16 cellular contexts compared by ENCODE assay signal in the genomic region with DNA sequence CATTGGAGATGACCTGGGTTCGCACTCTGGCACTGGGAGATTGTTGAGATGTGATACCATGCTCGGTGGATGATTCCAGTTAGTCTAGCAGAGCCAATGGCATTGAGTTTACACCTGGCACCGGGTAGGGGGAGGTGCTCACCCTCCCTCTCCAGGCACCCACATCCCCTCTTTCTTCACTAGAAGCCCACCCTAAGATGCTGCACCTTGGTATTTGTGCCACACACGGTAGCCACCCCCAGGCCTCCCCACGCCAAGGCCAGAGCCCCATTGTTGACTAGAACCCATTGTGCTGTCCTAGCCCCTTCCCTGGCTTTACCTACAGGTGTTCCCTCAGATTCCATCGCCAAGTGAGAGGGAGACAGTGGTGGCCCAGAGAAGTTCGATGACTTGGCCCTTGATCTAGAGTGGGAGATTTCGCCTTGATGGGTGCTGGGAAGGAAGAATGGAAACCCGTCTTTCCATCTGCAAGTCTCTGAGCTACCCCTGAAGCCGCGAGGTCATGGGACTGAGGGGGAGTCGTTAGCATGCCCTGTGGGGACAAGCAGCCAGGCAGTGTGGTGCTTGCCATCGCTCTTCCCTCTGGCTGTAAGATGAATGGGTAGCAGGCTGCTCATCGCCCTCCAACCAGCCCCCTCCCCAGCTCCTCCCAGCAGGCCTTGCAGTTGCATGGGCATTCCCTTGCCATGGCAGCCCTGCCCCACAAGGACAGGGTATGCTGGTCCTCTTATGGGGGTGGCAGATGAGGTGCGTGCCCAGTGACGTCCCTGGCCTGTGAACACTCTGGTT. TPM values are rescaled to one million over a fixed set of nuclear protein-coding genes. Genes with fewer than 3 reads are reported as not detected.
DNase-seq lines count a peak whose midpoint lies in the region; ATAC-seq and TF ChIP-seq lines count a peak whose summit lies in the region.
"Had no signal": no experiment of that assay in that cellular context is flagged by ENCODE, and none has a peak within 500 bp of the region (broad histone marks: within the 10 kb centered on the region; RNA-seq: fewer than 3 reads in every experiment).

No MANE protein-coding gene starts in this region.

- intact Hi-C loops in activated CD4-positive, alpha-beta T cell treated with anti-CD3 and anti-CD28 coated beads, Interleukin-2, amount 10 ng/mL, durations not matched to agents 24 days and 14 days (cut with micrococcal nuclease): no loop called here
- intact Hi-C loops in colonic mucosa (cut with DNase I) (no loop called here), sigmoid colon (cut with DNase I) (loop anchor here (5.0 kb wide), 1 partner anchor 40 kb away; a partner anchor contains a TSS)

- H3K27me3 Mint-ChIP-seq in activated CD4-positive, alpha-beta T cell treated with anti-CD3 and anti-CD28 coated beads, Interleukin-2, amount 10 ng/mL, durations not matched to agents 24 days and 14 days: no peaks in the 10 kb centered on the region

- H3K4me1 ChIP-seq in OCI-LY3 (ENCODE audit: low read length): peaks cover 99% of the 10 kb centered on the region
- peaks cover 35% of the 10 kb centered on the region for H3K4me1 ChIP-seq in colonic mucosa
- peaks cover 0 to 95% (median 87%) of the 10 kb centered on the region in 4 donors for H3K4me1 ChIP-seq in sigmoid colon
- H3K4me1 ChIP-seq: A549 had no signal

- no peak for ATAC-seq in HG03442 (IDR thresholded peaks at IDR 0.05; ENCODE audit: unreplicated experiment)
- ATAC-seq: A549 had no signal

- 88 to 90% methylated on average over 16 of the region's 16 CpGs for WGBS in sigmoid colon, 2 donors

- no peaks in the 10 kb centered on the region for H3K27me3 ChIP-seq in OCI-LY3 (ENCODE audit: low read depth, low read length)
- H3K27me3 ChIP-seq in colonic mucosa: no peaks in the 10 kb centered on the region
- no peaks in the 10 kb centered on the region for H3K27me3 ChIP-seq in sigmoid colon
- H3K27me3 ChIP-seq: suprapubic skin had no signal

- H3K4me3 ChIP-seq in OCI-LY3 (ENCODE audit: low read length) (no peak overlapping the region), colonic mucosa (no peak overlapping the region), sigmoid colon (no peak overlapping the region)
- H3K4me3 ChIP-seq: A549, suprapubic skin had no signal

- H2AFZ ChIP-seq in OCI-LY3 (ENCODE audit: low read depth, low read length): no peak overlapping the region

- H3K27ac Mint-ChIP-seq in activated CD4-positive, alpha-beta T cell treated with anti-CD3 and anti-CD28 coated beads, Interleukin-2, amount 10 ng/mL, durations not matched to agents 24 days and 14 days: peak overlapping the region; percentile 71

- peaks cover 95% of the 10 kb centered on the region for H3K36me3 ChIP-seq in OCI-LY3 (replicated peaks; ENCODE audit: low read depth, low read length)
- peaks cover 11% of the 10 kb centered on the region for H3K36me3 ChIP-seq in colonic mucosa
- peaks cover 16 to 90% (median 41%) of the 10 kb centered on the region in 4 donors for H3K36me3 ChIP-seq in sigmoid colon

- TF ChIP-seq CTCF in OCI-LY3 (IDR thresholded peaks at IDR 0.05; ENCODE audit: low read depth, low read length) (no peak), colonic mucosa (IDR thresholded peaks at IDR 0.05) (no peak), sigmoid colon (IDR thresholded peaks at IDR 0.05) (no peak)

- no peaks in the 10 kb centered on the region for H3K9me3 Mint-ChIP-seq in activated CD4-positive, alpha-beta T cell treated with anti-CD3 and anti-CD28 coated beads, Interleukin-2, amount 10 ng/mL, durations not matched to agents 24 days and 14 days

- H3K9ac ChIP-seq in OCI-LY3 (ENCODE audit: low read length) (no peak overlapping the region), colonic mucosa (ENCODE audit: low read depth in 2 of 2, low read length in 2 of 2) (no peak overlapping the region)

- H4K20me1 ChIP-seq in OCI-LY3 (ENCODE audit: insufficient read depth, low read length): peaks cover 100% of the 10 kb centered on the region

- no peaks in the 10 kb centered on the region for H3K9me3 ChIP-seq in OCI-LY3 (ENCODE audit: insufficient read depth, low read length)
- H3K9me3 ChIP-seq in colonic mucosa: no peaks in the 10 kb centered on the region
- no peaks in the 10 kb centered on the region for H3K9me3 ChIP-seq in sigmoid colon
- H3K9me3 ChIP-seq: A549, suprapubic skin had no signal

- TF ChIP-seq EP300 in sigmoid colon (IDR thresholded peaks at IDR 0.05): no peak

- H3K4me2 ChIP-seq in OCI-LY3 (ENCODE audit: low read length): peak overlapping the region; percentile 3; the same call in 1 of the 2 replicates
- H3K4me2 ChIP-seq: A549 had no signal

- DNase-seq in activated CD4-positive, alpha-beta T cell treated with anti-CD3 and anti-CD28 coated beads, Interleukin-2, amount 10 ng/mL, durations not matched to agents 24 days and 14 days: no peak
- DNase-seq in activated CD4-positive, alpha-beta T cell treated with anti-CD3 and anti-CD28 coated beads for 4 hours: no peak
- peak; percentile 15 for DNase-seq in colonic mucosa
- DNase-seq in sigmoid colon: no peak
- DNase-seq in NCI-H2029 treated with DMSO at 0.1 percent for 48 hours (lab: John Stamatoyannopoulos, UW): no peak
- no peak for DNase-seq in HCEC 1CT
- DNase-seq: activated effector memory CD4-positive, alpha-beta T cell treated with Interleukin-2 at 50 U/mL for 16 hours; effector CD8-positive, alpha-beta T cell; GDM1; MM.1S; stimulated activated CD4-positive, alpha-beta T cell treated with anti-CD3 and anti-CD28 coated beads, Interleukin-15, amount 100 ng/mL, for 24 hours had no signal

- H3K27ac ChIP-seq in OCI-LY3 (ENCODE audit: low read length): peak overlapping the region; percentile 14; the same call in 1 of the 2 replicates
- H3K27ac ChIP-seq in colonic mucosa: no peak overlapping the region
- peak overlapping the region in 3 of 4 donors; percentile 75 to 99 (median 96) for H3K27ac ChIP-seq in sigmoid colon
- H3K27ac ChIP-seq: A549, RWPE1, suprapubic skin had no signal

- H3K4me3 Mint-ChIP-seq in activated CD4-positive, alpha-beta T cell treated with anti-CD3 and anti-CD28 coated beads, Interleukin-2, amount 10 ng/mL, durations not matched to agents 24 days and 14 days: peak overlapping the region; percentile 26

- no peak for TF ChIP-seq POLR2A in sigmoid colon (IDR thresholded peaks at IDR 0.05)

- peaks cover 92% of the 10 kb centered on the region for H3K36me3 Mint-ChIP-seq in activated CD4-positive, alpha-beta T cell treated with anti-CD3 and anti-CD28 coated beads, Interleukin-2, amount 10 ng/mL, durations not matched to agents 24 days and 14 days (ENCODE audit: low read depth)

- H3K4me1 Mint-ChIP-seq in activated CD4-positive, alpha-beta T cell treated with anti-CD3 and anti-CD28 coated beads, Interleukin-2, amount 10 ng/mL, durations not matched to agents 24 days and 14 days: peaks cover 79% of the 10 kb centered on the region

- peaks cover 100% of the 10 kb centered on the region for H3K79me2 ChIP-seq in OCI-LY3 (ENCODE audit: low read length)

RNA-seq across cellular contexts. Expression of a gene that starts 8.7 kb away (rescaled TPM):
- 607 and 615 TPM in 2 replicates for total RNA-seq in activated CD4-positive, alpha-beta T cell treated with anti-CD3 and anti-CD28 coated beads, Interleukin-2, amount 10 ng/mL, durations not matched to agents 24 days and 14 days
- total RNA-seq in colonic mucosa (100 to 1,000 TPM; 180 to 217 TPM), sigmoid colon (100 to 1,000 TPM in 3 of 4 donors, 10 to 100 TPM in 1; 98.7 to 178 (median 149) TPM)
- 10 to 100 TPM in 1 of 3 donors, 1 to 10 TPM in 2; 7.8 to 35.0 (median 8.6) TPM for polyA plus RNA-seq in sigmoid colon

RNA-seq across cellular contexts. Expression of a gene that starts 38.7 kb away (rescaled TPM):
- 13.4 TPM in 2 replicates for total RNA-seq in activated CD4-positive, alpha-beta T cell treated with anti-CD3 and anti-CD28 coated beads, Interleukin-2, amount 10 ng/mL, durations not matched to agents 24 days and 14 days
- total RNA-seq in colonic mucosa (10 to 100 TPM; 14.1 to 17.7 TPM), sigmoid colon (1 to 10 TPM; 4.4 to 6.0 (median 5.2) TPM)
- 10 to 100 TPM in 1 of 3 donors, 1 to 10 TPM in 2; 7.1 to 14.6 (median 7.8) TPM for polyA plus RNA-seq in sigmoid colon
